In the genomic region with DNA sequence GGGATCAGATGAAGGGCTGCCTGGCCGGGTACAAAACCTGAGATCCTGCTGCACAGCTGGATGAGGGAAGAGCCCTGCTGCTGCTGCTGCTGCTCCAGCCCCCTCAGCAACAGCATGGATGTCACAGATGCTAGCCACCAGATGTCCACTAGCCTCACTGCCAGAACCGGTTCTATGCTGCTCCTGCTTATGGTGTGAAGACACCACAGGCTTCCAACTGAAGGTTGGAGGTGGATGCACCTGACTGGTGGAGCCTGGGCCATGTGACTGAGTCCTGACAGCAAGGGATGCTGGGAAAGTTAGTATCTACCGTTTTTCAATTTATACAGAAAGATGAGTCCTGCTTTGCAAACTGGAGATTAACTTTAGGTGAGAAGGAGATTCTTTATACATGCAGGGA, we compare ENCODE assay signal across 13 cellular contexts. TPM values are rescaled to one million over a fixed set of nuclear protein-coding genes. Genes with fewer than 3 reads are reported as not detected.
DNase-seq lines count a peak whose midpoint lies in the region; ATAC-seq, FAIRE-seq and TF ChIP-seq lines count a peak whose summit lies in the region.
"Had no signal": no experiment of that assay in that cellular context is flagged by ENCODE, and none has a peak within 500 bp of the region (broad histone marks: within the 10 kb centered on the region; RNA-seq: fewer than 3 reads in every experiment).

No MANE protein-coding gene starts in this region.

- DNase-seq in Ammon's horn (ENCODE audit: low spot score) (peak; percentile 50), GM12892 (ENCODE audit: insufficient read length) (no peak), NCI-H524 (lab: John Stamatoyannopoulos, UW) (peak; percentile 98 to 100), caudate nucleus (lab: John Stamatoyannopoulos, UW) (peak in 44 of 61 donors; percentile 10 to 91 (median 50)), hepatic stellate cell (ENCODE audit: low spot score) (no peak), ovary (no peak), upper lobe of left lung (no peak)
- DNase-seq: activated CD4-positive, alpha-beta T cell treated with anti-CD3 and anti-CD28 coated beads for 1 hour; CD8-positive, alpha-beta memory T cell; H7 had no signal

- no peak overlapping the region for H3K27ac ChIP-seq in caudate nucleus (ENCODE audit: low read depth, low read length)
- H3K27ac ChIP-seq in ovary = no peak overlapping the region
- no peak overlapping the region for H3K27ac ChIP-seq in upper lobe of left lung
- H3K27ac ChIP-seq: tibial nerve had no signal

- H3K9me3 ChIP-seq in ovary = no peaks in the 10 kb centered on the region
- no peaks in the 10 kb centered on the region for H3K9me3 ChIP-seq in upper lobe of left lung
- H3K9me3 ChIP-seq: tibial nerve had no signal

- H3K4me1 ChIP-seq in ovary (ENCODE audit: insufficient read depth) = no peaks in the 10 kb centered on the region
- peaks cover 0 to 11% (median 9%) of the 10 kb centered on the region in 4 donors for H3K4me1 ChIP-seq in upper lobe of left lung

- 7 to 15% (median 9%) methylated on average over 3 of the region's 3 CpGs for WGBS in ovary, 3 donors
- WGBS in upper lobe of left lung, 2 donors = 51 to 54% methylated on average over 3 of the region's 3 CpGs

- intact Hi-C loops in ovary (cut with DNase I) = no loop called here

- H3K27me3 ChIP-seq in ovary = no peaks in the 10 kb centered on the region
- no peaks in the 10 kb centered on the region for H3K27me3 ChIP-seq in upper lobe of left lung
- H3K27me3 ChIP-seq: tibial nerve had no signal

- TF ChIP-seq POLR2A in GM12892 (IDR thresholded peaks at IDR 0.05; ENCODE audit: low read depth, low read length) (no peak), ovary (IDR thresholded peaks at IDR 0.05) (no peak), upper lobe of left lung (IDR thresholded peaks at IDR 0.05) (no peak)

- peak; percentile 24 for FAIRE-seq in GM12892 (lab: Jason Lieb, UNC)
- FAIRE-seq: islet of Langerhans had no signal

- ATAC-seq in upper lobe of left lung (ENCODE audit: low FRiP score in 2 of 2) = no peak
- ATAC-seq in HG02588 (IDR thresholded peaks at IDR 0.05; ENCODE audit: unreplicated experiment) = no peak

- TF ChIP-seq CTCF in ovary (IDR thresholded peaks at IDR 0.05) (no peak), upper lobe of left lung (IDR thresholded peaks at IDR 0.05) (no peak)

- no peak overlapping the region for H3K4me3 ChIP-seq in ovary
- no peak overlapping the region for H3K4me3 ChIP-seq in upper lobe of left lung
- H3K4me3 ChIP-seq: tibial nerve had no signal

- TF ChIP-seq EP300 in ovary (IDR thresholded peaks at IDR 0.05) (no peak), upper lobe of left lung (IDR thresholded peaks at IDR 0.05) (no peak)

- no peaks in the 10 kb centered on the region for H3K36me3 ChIP-seq in ovary
- no peaks in the 10 kb centered on the region for H3K36me3 ChIP-seq in upper lobe of left lung
- H3K36me3 ChIP-seq: tibial nerve had no signal

RNA-seq across cellular contexts. Expression of a gene that starts 17.6 kb away (rescaled TPM):
- 2,092 TPM for polyA plus RNA-seq in GM12892 (2012; ENCODE audit: missing spikeins)
- total RNA-seq in ovary = 1,000 to 10,000 TPM; 3,016 to 5,681 (median 4,174) TPM
- 1,000 to 10,000 TPM; 1,825 to 3,391 TPM for polyA plus RNA-seq in ovary
- 1,000 to 10,000 TPM in 5 of 6 donors, 100 to 1,000 TPM in 1; 902 to 3,864 (median 2,097) TPM for total RNA-seq in upper lobe of left lung

RNA-seq across cellular contexts. Expression of a gene that starts 33.2 kb away (rescaled TPM):
- polyA plus RNA-seq in GM12892 (2012; ENCODE audit: missing spikeins) = 0.87 TPM
- total RNA-seq in ovary (1 to 10 TPM; 1.8 to 6.4 (median 3.9) TPM), upper lobe of left lung (10 to 100 TPM in 1 of 6 donors, 1 to 10 TPM in 5; 2.7 to 37.7 (median 3.9) TPM)
- 1 to 10 TPM in 1 of 2 donors, under 1 TPM in 1; 0.13 to 1.6 TPM for polyA plus RNA-seq in ovary
- total RNA-seq: H7 had no signal
- polyA plus RNA-seq: CD8-positive, alpha-beta memory T cell had no signal

RNA-seq across cellular contexts. Expression of a gene that starts 57.2 kb away (rescaled TPM):
- 7.8 TPM for polyA plus RNA-seq in GM12892 (2012; ENCODE audit: missing spikeins)
- total RNA-seq in ovary (10 to 100 TPM; 14.9 to 29.1 (median 25.1) TPM), upper lobe of left lung (10 to 100 TPM; 22.0 to 70.2 (median 32.5) TPM)
- polyA plus RNA-seq in ovary = 10 to 100 TPM in 1 of 2 donors, under 1 TPM in 1; 0.77 to 19.7 TPM

Comparison
In these comparisons a context has a peak if more than half of its experiments do, and no peak if none do; other contexts are left out.
1. DNase-seq: peak in Ammon's horn (single experiment), NCI-H524 (2 of 2) and caudate nucleus (44 of 61); none in GM12892 (single experiment), hepatic stellate cell (single experiment), ovary (0 of 5) and upper lobe of left lung (0 of 2).